8 cellular contexts compared by ENCODE assay signal in genomic region chr17:40358323-40359038, GRCh38. TPM values are rescaled to one million over a fixed set of nuclear protein-coding genes. Genes with fewer than 3 reads are reported as not detected.
DNase-seq lines count a peak whose midpoint lies in the region; ATAC-seq and TF ChIP-seq lines count a peak whose summit lies in the region.

No MANE protein-coding gene starts in this region.

- no peaks in the 10 kb centered on the region for H3K79me2 ChIP-seq in Loucy (ENCODE audit: insufficient read depth, low read length)

- H3K27me3 ChIP-seq in Loucy (ENCODE audit: insufficient read depth, low read length, poor library complexity, severe bottlenecking), result no peaks in the 10 kb centered on the region
- peaks cover 7% of the 10 kb centered on the region; the same call in 1 of the 2 replicates for H3K27me3 ChIP-seq in SJCRH30
- peaks cover 0 to 20% (median 0%) of the 10 kb centered on the region in 3 donors for H3K27me3 ChIP-seq in stomach

- peaks cover 20% of the 10 kb centered on the region for H3K4me1 Mint-ChIP-seq in neural crest cell

- TF ChIP-seq CTCF in Loucy (conservative IDR thresholded peaks at IDR 0.05; ENCODE audit: low read length) (peak; percentile 95), fibroblast of mammary gland (conservative IDR thresholded peaks at IDR 0.05; ENCODE audit: control insufficient read depth, insufficient read depth, low read depth, low read length) (peak; percentile 93), neural crest cell (conservative IDR thresholded peaks at IDR 0.05) (peak; percentile 99), stomach (IDR thresholded peaks at IDR 0.05) (peak in 6 of 7 experiments; percentile 87 to 99 (median 98))

- H3K9ac ChIP-seq in Loucy (ENCODE audit: low read depth, low read length, poor library complexity, severe bottlenecking), result no peak overlapping the region

- intact Hi-C loops in stomach (cut with DNase I; ENCODE audit: low total_unique reads), result no loop called here

- peak overlapping the region; percentile 73 for H3K4me3 Mint-ChIP-seq in neural crest cell

- H3K27ac Mint-ChIP-seq in neural crest cell (ENCODE audit: unreplicated experiment), result no peak overlapping the region

- peak overlapping the region; percentile 61 for H3K4me2 ChIP-seq in Loucy (ENCODE audit: low read depth, low read length, poor library complexity, severe bottlenecking)

- H3F3A ChIP-seq in Loucy (ENCODE audit: low read depth), result no peaks in the 10 kb centered on the region

- H3K27ac ChIP-seq in SJCRH30 (no peak overlapping the region), stomach (peak overlapping the region in 3 of 5 donors; percentile 3 to 65 (median 16))

- no peaks in the 10 kb centered on the region for H4K20me1 ChIP-seq in Loucy (ENCODE audit: insufficient read depth, low read length, poor library complexity, severe bottlenecking)

- H3K27me3 Mint-ChIP-seq in neural crest cell (ENCODE audit: low read depth), result peaks cover 32% of the 10 kb centered on the region

- no peak for TF ChIP-seq POLR2A in stomach (IDR thresholded peaks at IDR 0.05)

- no peaks in the 10 kb centered on the region for H3K9me2 ChIP-seq in Loucy (replicated peaks; ENCODE audit: low read depth, low read length)

- peak overlapping the region; percentile 68 for H2AFZ ChIP-seq in Loucy (ENCODE audit: low read length)

- H3K4me1 ChIP-seq in Loucy (ENCODE audit: insufficient read depth, low read length, poor library complexity, severe bottlenecking) (no peaks in the 10 kb centered on the region), SJCRH30 (0 out of 2 replicates have a peak, but pooled peaks cover 5% of the 10 kb centered on the region), stomach (peaks cover 14 to 61% (median 42%) of the 10 kb centered on the region in 4 donors)

- H3K4me3 ChIP-seq in Loucy (ENCODE audit: low read length, poor library complexity, severe bottlenecking) (peak overlapping the region; percentile 48), SJCRH30 (no peak overlapping the region), fibroblast of mammary gland (ENCODE audit: control insufficient read depth, low read depth, low read length) (peak overlapping the region; percentile 27), stomach (peak overlapping the region in 2 of 4 donors; percentile 9 to 12)

- no peak for ATAC-seq in GM18519 (IDR thresholded peaks at IDR 0.05; ENCODE audit: low FRiP score, unreplicated experiment)

- H3K9me3 ChIP-seq in Loucy (ENCODE audit: insufficient read depth, low read depth, low read length) (no peaks in the 10 kb centered on the region), SJCRH30 (replicated peaks) (no peaks in the 10 kb centered on the region), stomach (no peaks in the 10 kb centered on the region)

- 9 to 12% (median 12%) methylated on average over 17 of the region's 17 CpGs for WGBS in stomach, 5 donors

- in situ Hi-C loops in G401 (cut with HindIII; ENCODE audit: low sequenced_read_pairs), result no loop called here

- H3K36me3 ChIP-seq in Loucy (ENCODE audit: insufficient read depth, low read length) (peaks cover 18% of the 10 kb centered on the region; the same call in 1 of the 2 replicates), SJCRH30 (peaks cover 21% of the 10 kb centered on the region), stomach (peaks cover 22 to 34% (median 31%) of the 10 kb centered on the region in 4 donors)

- peak; percentile 90 for DNase-seq in G401 (ENCODE audit: low spot score)
- peak; percentile 82 to 93 for DNase-seq in SJCRH30
- DNase-seq in activated T-helper 9 cell treated with anti-CD3 and anti-CD28 coated beads, Interleukin-2, amount 50 U/mL, for 16 hours (ENCODE audit: low read depth), result peak; percentile 82
- DNase-seq in fibroblast of mammary gland (ENCODE audit: low read depth), result peak; percentile 84
- DNase-seq in neural crest cell (ENCODE audit: low read depth, low spot score), result peak; percentile 98
- peak; percentile 94 for DNase-seq in stomach

- TF ChIP-seq EP300 in stomach (IDR thresholded peaks at IDR 0.05), result no peak

- no peaks in the 10 kb centered on the region for H3K36me3 Mint-ChIP-seq in neural crest cell (ENCODE audit: low read depth)

- no peaks in the 10 kb centered on the region for H3K9me3 Mint-ChIP-seq in neural crest cell

RNA-seq across cellular contexts. Expression of gene GJD3, which starts 6.1 kb away (rescaled TPM):
- total RNA-seq in G401 (2014; rRNA removed; shearing (Covaris generic)), result not detected in 2 replicates
- not detected in 2 replicates for total RNA-seq in SJCRH30 (2014; rRNA removed; shearing (Covaris generic))
- total RNA-seq in neural crest cell (0.34 TPM in 1 of 2 replicates, not detected in the other), stomach (1 to 10 TPM in 1 of 5 donors, under 1 TPM in 1, not detected in 3; 0.55 to 1.2 TPM)
- polyA plus RNA-seq in stomach, result not detected

RNA-seq across cellular contexts. Expression of gene RARA, which starts 49.5 kb away (rescaled TPM):
- total RNA-seq in G401 (2014; rRNA removed; shearing (Covaris generic)), result 9.5 and 11.8 TPM in 2 replicates
- total RNA-seq in SJCRH30 (2014; rRNA removed; shearing (Covaris generic)), result 42.3 and 43.2 TPM in 2 replicates
- total RNA-seq in neural crest cell (22.3 and 25.9 TPM in 2 replicates), stomach (10 to 100 TPM; 14.3 to 40.8 (median 24.6) TPM)
- polyA plus RNA-seq in stomach, result 10 to 100 TPM; 11.2 to 20.0 (median 17.1) TPM

RNA-seq across cellular contexts. Expression of gene TOP2A, which starts 59.2 kb away (rescaled TPM):
- total RNA-seq in G401 (2014; rRNA removed; shearing (Covaris generic)), result 133 and 277 TPM in 2 replicates
- total RNA-seq in SJCRH30 (2014; rRNA removed; shearing (Covaris generic)), result 524 and 583 TPM in 2 replicates
- total RNA-seq in neural crest cell, result 295 and 302 TPM in 2 replicates
- 100 to 1,000 TPM in 1 of 5 donors, 10 to 100 TPM in 2, 1 to 10 TPM in 2; 8.0 to 129 (median 17.2) TPM for total RNA-seq in stomach
- polyA plus RNA-seq in stomach, result 10 to 100 TPM in 1 of 3 donors, 1 to 10 TPM in 2; 1.2 to 27.3 (median 9.1) TPM
